8 cellular contexts compared by ENCODE assay signal in genomic region chr3:157081681-157082210, GRCh38.
DNase-seq lines count a peak whose midpoint lies in the region; ATAC-seq and TF ChIP-seq lines count a peak whose summit lies in the region.

No MANE protein-coding gene starts in this region.

- in situ Hi-C loops in brain microvascular endothelial cell (cut with HindIII; ENCODE audit: low pct_ligation_motif_present, low sequenced_read_pairs), result loop anchor here (25.0 kb wide), 2 partner anchors 394 to 569 kb away; no protein-coding TSS in a partner anchor

- H3K36me3 ChIP-seq in brain microvascular endothelial cell (replicated peaks), result no peaks in the 10 kb centered on the region

- peak; percentile 97 for TF ChIP-seq CTCF in brain microvascular endothelial cell (IDR thresholded peaks at IDR 0.05; ENCODE audit: low read depth, low read length, missing control alignments)

- H3K4me3 ChIP-seq in brain microvascular endothelial cell (ENCODE audit: low read depth, low read length), result no peak overlapping the region

- ATAC-seq in GM18511 (IDR thresholded peaks at IDR 0.05; ENCODE audit: unreplicated experiment) (peak; percentile 88), HG03025 (IDR thresholded peaks at IDR 0.05; ENCODE audit: low FRiP score, unreplicated experiment) (peak; percentile 73), SK-N-SH treated with all-trans-retinoic acid at 6 μM for 48 hours (peak; percentile 98)

- peak overlapping the region; percentile 64 for H3K27ac ChIP-seq in brain microvascular endothelial cell

- DNase-seq in brain microvascular endothelial cell, result peak; percentile 97
- peak; percentile 88 for DNase-seq in iris pigment epithelial cell (ENCODE audit: low read depth)
- peak; percentile 73 to 79 for DNase-seq in stimulated activated CD4-positive, alpha-beta T cell treated with anti-CD3 and anti-CD28 coated beads, Interleukin-15, amount 100 ng/mL, for 48 hours (ENCODE audit: low read depth in 2 of 2)
- no peak for DNase-seq in cortex of kidney (lab: John Stamatoyannopoulos, UW)
- no peak for DNase-seq in NCI-H446 (lab: John Stamatoyannopoulos, UW)

- no peaks in the 10 kb centered on the region for H3K27me3 ChIP-seq in brain microvascular endothelial cell (replicated peaks)

TF ChIP-seq in SK-N-SH treated with all-trans-retinoic acid at 6 μM for 48 hours, 23 proteins besides CTCF, POLR2A, EP300 and RAD21:
- TF ChIP-seq SNAI2 (CRISPR knock-in tag; IDR thresholded peaks at IDR 0.05), result no peak
- no peak for TF ChIP-seq TCF4 (CRISPR knock-in tag; IDR thresholded peaks at IDR 0.05; ENCODE audit: borderline replicate concordance)
- TF ChIP-seq TSHZ2 (CRISPR knock-in tag; IDR thresholded peaks at IDR 0.05), result no peak
- TF ChIP-seq BACH2 (CRISPR knock-in tag; IDR thresholded peaks at IDR 0.05; ENCODE audit: borderline replicate concordance), result no peak
- no peak for TF ChIP-seq ZC3H10 (CRISPR knock-in tag; IDR thresholded peaks at IDR 0.05)
- no peak for TF ChIP-seq CSDC2 (CRISPR knock-in tag; IDR thresholded peaks at IDR 0.05)
- TF ChIP-seq TOX (CRISPR knock-in tag; IDR thresholded peaks at IDR 0.05; ENCODE audit: borderline replicate concordance), result no peak
- no peak for TF ChIP-seq RARB (CRISPR knock-in tag; IDR thresholded peaks at IDR 0.05)
- no peak for TF ChIP-seq POU6F1 (CRISPR knock-in tag; IDR thresholded peaks at IDR 0.05; ENCODE audit: borderline replicate concordance, low read depth)
- no peak for TF ChIP-seq ESRRG (CRISPR knock-in tag; IDR thresholded peaks at IDR 0.05)
- TF ChIP-seq ZNF8 (CRISPR knock-in tag; IDR thresholded peaks at IDR 0.05), result no peak
- TF ChIP-seq ZFP30 (CRISPR knock-in tag; IDR thresholded peaks at IDR 0.05), result no peak
- TF ChIP-seq, protein P1, sequence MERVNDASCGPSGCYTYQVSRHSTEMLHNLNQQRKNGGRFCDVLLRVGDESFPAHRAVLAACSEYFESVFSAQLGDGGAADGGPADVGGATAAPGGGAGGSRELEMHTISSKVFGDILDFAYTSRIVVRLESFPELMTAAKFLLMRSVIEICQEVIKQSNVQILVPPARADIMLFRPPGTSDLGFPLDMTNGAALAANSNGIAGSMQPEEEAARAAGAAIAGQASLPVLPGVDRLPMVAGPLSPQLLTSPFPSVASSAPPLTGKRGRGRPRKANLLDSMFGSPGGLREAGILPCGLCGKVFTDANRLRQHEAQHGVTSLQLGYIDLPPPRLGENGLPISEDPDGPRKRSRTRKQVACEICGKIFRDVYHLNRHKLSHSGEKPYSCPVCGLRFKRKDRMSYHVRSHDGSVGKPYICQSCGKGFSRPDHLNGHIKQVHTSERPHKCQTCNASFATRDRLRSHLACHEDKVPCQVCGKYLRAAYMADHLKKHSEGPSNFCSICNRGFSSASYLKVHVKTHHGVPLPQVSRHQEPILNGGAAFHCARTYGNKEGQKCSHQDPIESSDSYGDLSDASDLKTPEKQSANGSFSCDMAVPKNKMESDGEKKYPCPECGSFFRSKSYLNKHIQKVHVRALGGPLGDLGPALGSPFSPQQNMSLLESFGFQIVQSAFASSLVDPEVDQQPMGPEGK (CRISPR knock-in tag; IDR thresholded peaks at IDR 0.05; ENCODE audit: borderline replicate concordance), result no peak
- no peak for TF ChIP-seq CSRNP3 (CRISPR knock-in tag; IDR thresholded peaks at IDR 0.05)
- TF ChIP-seq ARNTL (CRISPR knock-in tag; IDR thresholded peaks at IDR 0.05; ENCODE audit: borderline replicate concordance, low read depth), result no peak
- no peak for TF ChIP-seq ZNF70 (CRISPR knock-in tag; IDR thresholded peaks at IDR 0.05)
- TF ChIP-seq ISL1 (CRISPR knock-in tag; IDR thresholded peaks at IDR 0.05), result no peak
- TF ChIP-seq, protein P2, sequence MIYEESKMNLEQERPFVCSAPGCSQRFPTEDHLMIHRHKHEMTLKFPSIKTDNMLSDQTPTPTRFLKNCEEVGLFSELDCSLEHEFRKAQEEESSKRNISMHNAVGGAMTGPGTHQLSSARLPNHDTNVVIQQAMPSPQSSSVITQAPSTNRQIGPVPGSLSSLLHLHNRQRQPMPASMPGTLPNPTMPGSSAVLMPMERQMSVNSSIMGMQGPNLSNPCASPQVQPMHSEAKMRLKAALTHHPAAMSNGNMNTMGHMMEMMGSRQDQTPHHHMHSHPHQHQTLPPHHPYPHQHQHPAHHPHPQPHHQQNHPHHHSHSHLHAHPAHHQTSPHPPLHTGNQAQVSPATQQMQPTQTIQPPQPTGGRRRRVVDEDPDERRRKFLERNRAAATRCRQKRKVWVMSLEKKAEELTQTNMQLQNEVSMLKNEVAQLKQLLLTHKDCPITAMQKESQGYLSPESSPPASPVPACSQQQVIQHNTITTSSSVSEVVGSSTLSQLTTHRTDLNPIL (CRISPR knock-in tag; IDR thresholded peaks at IDR 0.05; ENCODE audit: low read depth), result no peak
- no peak for TF ChIP-seq PPARA (CRISPR knock-in tag; IDR thresholded peaks at IDR 0.05; ENCODE audit: borderline replicate concordance)

Comparison
In these comparisons a context has a peak if more than half of its experiments do, and no peak if none do; other contexts are left out.
1. DNase-seq: peak in brain microvascular endothelial cell (single experiment), iris pigment epithelial cell (single experiment) and stimulated activated CD4-positive, alpha-beta T cell treated with anti-CD3 and anti-CD28 coated beads, Interleukin-15, amount 100 ng/mL, for 48 hours (2 of 2); none in cortex of kidney (single experiment) and NCI-H446 (0 of 2).
2. Peak in every context shown above with its lines, with median percentiles within 50 percentile points of each other: ATAC-seq.